Comparison of ENCODE assay signal across 2 cellular contexts in the genomic region with DNA sequence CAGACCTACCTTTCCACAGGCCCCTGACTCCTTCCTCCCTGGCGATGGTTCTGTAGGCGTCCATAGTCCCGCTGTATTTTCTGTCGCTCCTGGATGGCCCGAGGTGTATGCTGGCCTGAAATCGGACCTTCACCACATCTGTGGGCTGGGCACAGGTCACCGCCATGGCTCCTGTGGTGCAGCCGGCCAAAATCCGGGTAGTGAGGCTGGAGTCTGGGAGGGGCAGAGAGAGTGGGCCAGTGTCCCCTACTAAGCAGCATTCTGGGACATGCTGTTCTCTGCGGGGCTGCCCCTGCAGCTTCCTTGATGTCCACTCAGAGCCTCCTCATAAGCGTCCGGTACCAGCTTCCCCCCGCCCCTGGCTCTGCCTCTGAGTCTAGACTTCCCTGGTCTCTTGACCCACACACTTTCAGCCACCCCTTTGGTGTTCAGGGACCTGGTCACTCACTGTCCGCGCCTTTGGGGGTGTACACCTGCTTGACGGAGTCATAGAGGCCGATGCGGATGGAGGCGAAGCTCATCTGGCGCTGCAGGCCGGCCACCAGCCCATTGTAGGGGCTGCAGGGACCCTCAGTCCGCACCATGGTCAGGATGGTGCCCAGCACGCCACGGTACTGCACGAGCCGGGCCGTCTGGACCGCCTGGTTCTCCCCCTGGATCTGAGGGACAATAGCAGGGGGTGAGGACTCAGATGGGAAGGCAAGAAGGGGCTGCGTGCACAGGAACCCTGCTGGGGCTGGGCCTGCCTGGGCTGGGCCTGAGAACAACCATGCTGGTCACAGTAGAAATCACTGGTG.
A peak's percentile ranks its signal among the peaks of the same experiment; 100 is the strongest.
TF ChIP-seq lines count a peak whose summit lies in the region.

No MANE protein-coding gene starts in this region.

TF ChIP-seq in HepG2, 621 proteins besides CTCF, POLR2A, EP300 and RAD21:
- TF ChIP-seq ZNF639 (CRISPR knock-in tag; conservative IDR thresholded peaks at IDR 0.05), result no peak
- TF ChIP-seq, protein P1, sequence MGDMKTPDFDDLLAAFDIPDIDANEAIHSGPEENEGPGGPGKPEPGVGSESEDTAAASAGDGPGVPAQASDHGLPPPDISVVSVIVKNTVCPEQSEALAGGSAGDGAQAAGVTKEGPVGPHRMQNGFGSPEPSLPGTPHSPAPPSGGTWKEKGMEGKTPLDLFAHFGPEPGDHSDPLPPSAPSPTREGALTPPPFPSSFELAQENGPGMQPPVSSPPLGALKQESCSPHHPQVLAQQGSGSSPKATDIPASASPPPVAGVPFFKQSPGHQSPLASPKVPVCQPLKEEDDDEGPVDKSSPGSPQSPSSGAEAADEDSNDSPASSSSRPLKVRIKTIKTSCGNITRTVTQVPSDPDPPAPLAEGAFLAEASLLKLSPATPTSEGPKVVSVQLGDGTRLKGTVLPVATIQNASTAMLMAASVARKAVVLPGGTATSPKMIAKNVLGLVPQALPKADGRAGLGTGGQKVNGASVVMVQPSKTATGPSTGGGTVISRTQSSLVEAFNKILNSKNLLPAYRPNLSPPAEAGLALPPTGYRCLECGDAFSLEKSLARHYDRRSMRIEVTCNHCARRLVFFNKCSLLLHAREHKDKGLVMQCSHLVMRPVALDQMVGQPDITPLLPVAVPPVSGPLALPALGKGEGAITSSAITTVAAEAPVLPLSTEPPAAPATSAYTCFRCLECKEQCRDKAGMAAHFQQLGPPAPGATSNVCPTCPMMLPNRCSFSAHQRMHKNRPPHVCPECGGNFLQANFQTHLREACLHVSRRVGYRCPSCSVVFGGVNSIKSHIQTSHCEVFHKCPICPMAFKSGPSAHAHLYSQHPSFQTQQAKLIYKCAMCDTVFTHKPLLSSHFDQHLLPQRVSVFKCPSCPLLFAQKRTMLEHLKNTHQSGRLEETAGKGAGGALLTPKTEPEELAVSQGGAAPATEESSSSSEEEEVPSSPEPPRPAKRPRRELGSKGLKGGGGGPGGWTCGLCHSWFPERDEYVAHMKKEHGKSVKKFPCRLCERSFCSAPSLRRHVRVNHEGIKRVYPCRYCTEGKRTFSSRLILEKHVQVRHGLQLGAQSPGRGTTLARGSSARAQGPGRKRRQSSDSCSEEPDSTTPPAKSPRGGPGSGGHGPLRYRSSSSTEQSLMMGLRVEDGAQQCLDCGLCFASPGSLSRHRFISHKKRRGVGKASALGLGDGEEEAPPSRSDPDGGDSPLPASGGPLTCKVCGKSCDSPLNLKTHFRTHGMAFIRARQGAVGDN (CRISPR knock-in tag; IDR thresholded peaks at IDR 0.05), result peak; percentile 16; the same call in 1 of the 2 replicates
- TF ChIP-seq ZNF768 (CRISPR knock-in tag; IDR thresholded peaks at IDR 0.05), result peak; percentile 54; the same call in 1 of the 2 replicates

TF ChIP-seq in GM23338, 12 proteins besides CTCF, POLR2A, EP300 and RAD21:
- no peak for TF ChIP-seq ETS1 (IDR thresholded peaks at IDR 0.05)
- no peak for TF ChIP-seq EZH2phosphoT487 (IDR thresholded peaks at IDR 0.05; ENCODE audit: unreplicated experiment)
- no peak for TF ChIP-seq ZNF462 (CRISPR knock-in tag; IDR thresholded peaks at IDR 0.05)
- no peak for TF ChIP-seq EZH2 (IDR thresholded peaks at IDR 0.05; ENCODE audit: low read depth, unreplicated experiment)
- TF ChIP-seq POLR2AphosphoS5 (IDR thresholded peaks at IDR 0.05; ENCODE audit: low read depth), result no peak
- no peak for TF ChIP-seq CREB1 (CRISPR knock-in tag; IDR thresholded peaks at IDR 0.05; ENCODE audit: low read depth)
- TF ChIP-seq, protein P2, sequence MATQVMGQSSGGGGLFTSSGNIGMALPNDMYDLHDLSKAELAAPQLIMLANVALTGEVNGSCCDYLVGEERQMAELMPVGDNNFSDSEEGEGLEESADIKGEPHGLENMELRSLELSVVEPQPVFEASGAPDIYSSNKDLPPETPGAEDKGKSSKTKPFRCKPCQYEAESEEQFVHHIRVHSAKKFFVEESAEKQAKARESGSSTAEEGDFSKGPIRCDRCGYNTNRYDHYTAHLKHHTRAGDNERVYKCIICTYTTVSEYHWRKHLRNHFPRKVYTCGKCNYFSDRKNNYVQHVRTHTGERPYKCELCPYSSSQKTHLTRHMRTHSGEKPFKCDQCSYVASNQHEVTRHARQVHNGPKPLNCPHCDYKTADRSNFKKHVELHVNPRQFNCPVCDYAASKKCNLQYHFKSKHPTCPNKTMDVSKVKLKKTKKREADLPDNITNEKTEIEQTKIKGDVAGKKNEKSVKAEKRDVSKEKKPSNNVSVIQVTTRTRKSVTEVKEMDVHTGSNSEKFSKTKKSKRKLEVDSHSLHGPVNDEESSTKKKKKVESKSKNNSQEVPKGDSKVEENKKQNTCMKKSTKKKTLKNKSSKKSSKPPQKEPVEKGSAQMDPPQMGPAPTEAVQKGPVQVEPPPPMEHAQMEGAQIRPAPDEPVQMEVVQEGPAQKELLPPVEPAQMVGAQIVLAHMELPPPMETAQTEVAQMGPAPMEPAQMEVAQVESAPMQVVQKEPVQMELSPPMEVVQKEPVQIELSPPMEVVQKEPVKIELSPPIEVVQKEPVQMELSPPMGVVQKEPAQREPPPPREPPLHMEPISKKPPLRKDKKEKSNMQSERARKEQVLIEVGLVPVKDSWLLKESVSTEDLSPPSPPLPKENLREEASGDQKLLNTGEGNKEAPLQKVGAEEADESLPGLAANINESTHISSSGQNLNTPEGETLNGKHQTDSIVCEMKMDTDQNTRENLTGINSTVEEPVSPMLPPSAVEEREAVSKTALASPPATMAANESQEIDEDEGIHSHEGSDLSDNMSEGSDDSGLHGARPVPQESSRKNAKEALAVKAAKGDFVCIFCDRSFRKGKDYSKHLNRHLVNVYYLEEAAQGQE (IDR thresholded peaks at IDR 0.05; ENCODE audit: unreplicated experiment), result no peak
